Comparison of ENCODE assay signal across 1 cellular context in the genomic region with DNA sequence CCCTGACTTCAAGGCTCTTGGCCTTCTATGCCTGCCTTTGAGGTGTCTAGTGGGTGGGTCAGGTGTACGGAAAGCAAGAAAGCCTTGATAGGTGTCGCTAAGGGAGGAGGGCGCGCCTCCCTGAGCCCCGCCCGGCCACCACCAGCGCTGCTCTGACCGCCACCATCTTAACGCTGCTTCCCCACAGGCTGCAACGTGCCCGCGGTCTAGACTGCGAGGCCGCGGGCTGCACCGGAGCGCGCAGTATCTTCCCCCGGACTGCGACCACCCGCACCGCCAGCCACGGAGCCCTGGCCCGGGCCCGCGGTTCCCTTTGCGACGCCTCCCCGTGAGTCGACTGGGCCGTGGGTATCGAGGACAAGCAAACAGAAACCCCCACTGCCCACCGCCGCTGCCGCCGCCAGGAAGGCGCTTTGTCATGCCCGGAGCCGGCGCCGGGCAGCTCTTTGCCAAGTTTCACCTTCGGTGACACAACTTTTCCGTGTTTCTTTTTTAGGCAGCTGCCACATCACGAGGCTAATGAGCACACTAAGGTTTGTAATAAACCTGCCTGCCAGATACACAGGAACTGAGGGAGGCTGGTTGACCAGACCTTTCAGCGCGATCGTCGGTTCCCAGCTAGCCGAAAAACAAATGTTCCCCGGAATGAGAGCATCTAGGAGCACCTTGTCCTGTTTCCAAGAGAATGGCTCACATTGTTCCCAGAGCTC.
A peak's percentile ranks its signal among the peaks of the same experiment; 100 is the strongest.
TF ChIP-seq lines count a peak whose summit lies in the region.

No MANE protein-coding gene starts in this region.

TF ChIP-seq in HEK293, 187 proteins besides CTCF, POLR2A, EP300 and RAD21 (continued from another document):
- TF ChIP-seq, protein P1, sequence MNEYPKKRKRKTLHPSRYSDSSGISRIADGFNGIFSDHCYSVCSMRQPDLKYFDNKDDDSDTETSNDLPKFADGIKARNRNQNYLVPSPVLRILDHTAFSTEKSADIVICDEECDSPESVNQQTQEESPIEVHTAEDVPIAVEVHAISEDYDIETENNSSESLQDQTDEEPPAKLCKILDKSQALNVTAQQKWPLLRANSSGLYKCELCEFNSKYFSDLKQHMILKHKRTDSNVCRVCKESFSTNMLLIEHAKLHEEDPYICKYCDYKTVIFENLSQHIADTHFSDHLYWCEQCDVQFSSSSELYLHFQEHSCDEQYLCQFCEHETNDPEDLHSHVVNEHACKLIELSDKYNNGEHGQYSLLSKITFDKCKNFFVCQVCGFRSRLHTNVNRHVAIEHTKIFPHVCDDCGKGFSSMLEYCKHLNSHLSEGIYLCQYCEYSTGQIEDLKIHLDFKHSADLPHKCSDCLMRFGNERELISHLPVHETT (tag by site-specific recombination; IDR thresholded peaks at IDR 0.05) = no peak
- no peak for TF ChIP-seq BCL11B (tag by site-specific recombination; IDR thresholded peaks at IDR 0.05; ENCODE audit: low read depth)
- TF ChIP-seq, protein P2, sequence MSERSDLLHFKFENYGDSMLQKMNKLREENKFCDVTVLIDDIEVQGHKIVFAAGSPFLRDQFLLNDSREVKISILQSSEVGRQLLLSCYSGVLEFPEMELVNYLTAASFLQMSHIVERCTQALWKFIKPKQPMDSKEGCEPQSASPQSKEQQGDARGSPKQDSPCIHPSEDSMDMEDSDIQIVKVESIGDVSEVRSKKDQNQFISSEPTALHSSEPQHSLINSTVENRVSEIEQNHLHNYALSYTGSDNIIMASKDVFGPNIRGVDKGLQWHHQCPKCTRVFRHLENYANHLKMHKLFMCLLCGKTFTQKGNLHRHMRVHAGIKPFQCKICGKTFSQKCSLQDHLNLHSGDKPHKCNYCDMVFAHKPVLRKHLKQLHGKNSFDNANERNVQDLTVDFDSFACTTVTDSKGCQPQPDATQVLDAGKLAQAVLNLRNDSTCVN (tag by site-specific recombination; optimal IDR thresholded peaks at IDR 0.05) = peak; percentile 68
- TF ChIP-seq ZNF830 (tag by site-specific recombination; IDR thresholded peaks at IDR 0.05; ENCODE audit: low read depth) = no peak
- no peak for TF ChIP-seq ZNF350 (tag by site-specific recombination; IDR thresholded peaks at IDR 0.05)
- TF ChIP-seq ZNF837 (tag by site-specific recombination; IDR thresholded peaks at IDR 0.05) = no peak
- TF ChIP-seq TCF7L2 (IDR thresholded peaks at IDR 0.05; ENCODE audit: borderline replicate concordance, low read depth, low read length) = no peak
- no peak for TF ChIP-seq ZNF660 (tag by site-specific recombination; IDR thresholded peaks at IDR 0.05)
- TF ChIP-seq ZNF335 (tag by site-specific recombination; conservative IDR thresholded peaks at IDR 0.05) = peak; percentile 25; the same call in 1 of the 2 replicates
- no peak for TF ChIP-seq ZNF24 (tag by site-specific recombination; IDR thresholded peaks at IDR 0.05)
- TF ChIP-seq ZNF354C (tag by site-specific recombination; IDR thresholded peaks at IDR 0.05; ENCODE audit: borderline replicate concordance, low read depth) = no peak
- TF ChIP-seq ZNF37A (tag by site-specific recombination; IDR thresholded peaks at IDR 0.05) = no peak
- no peak for TF ChIP-seq ZBTB48 (tag by site-specific recombination; IDR thresholded peaks at IDR 0.05)
- no peak for TF ChIP-seq ZNF558 (tag by site-specific recombination; IDR thresholded peaks at IDR 0.05)
- TF ChIP-seq YY1 (tag by site-specific recombination; IDR thresholded peaks at IDR 0.05) = peak; percentile 17; the same call in 1 of the 2 replicates
- no peak for TF ChIP-seq YY2 (tag by site-specific recombination; IDR thresholded peaks at IDR 0.05)
- no peak for TF ChIP-seq ZNF791 (tag by site-specific recombination; IDR thresholded peaks at IDR 0.05)
- no peak for TF ChIP-seq ZNF610 (tag by site-specific recombination; IDR thresholded peaks at IDR 0.05; ENCODE audit: borderline replicate concordance)
- peak; percentile 64 for TF ChIP-seq GLIS1 (tag by site-specific recombination; IDR thresholded peaks at IDR 0.05)
- TF ChIP-seq, protein P3, sequence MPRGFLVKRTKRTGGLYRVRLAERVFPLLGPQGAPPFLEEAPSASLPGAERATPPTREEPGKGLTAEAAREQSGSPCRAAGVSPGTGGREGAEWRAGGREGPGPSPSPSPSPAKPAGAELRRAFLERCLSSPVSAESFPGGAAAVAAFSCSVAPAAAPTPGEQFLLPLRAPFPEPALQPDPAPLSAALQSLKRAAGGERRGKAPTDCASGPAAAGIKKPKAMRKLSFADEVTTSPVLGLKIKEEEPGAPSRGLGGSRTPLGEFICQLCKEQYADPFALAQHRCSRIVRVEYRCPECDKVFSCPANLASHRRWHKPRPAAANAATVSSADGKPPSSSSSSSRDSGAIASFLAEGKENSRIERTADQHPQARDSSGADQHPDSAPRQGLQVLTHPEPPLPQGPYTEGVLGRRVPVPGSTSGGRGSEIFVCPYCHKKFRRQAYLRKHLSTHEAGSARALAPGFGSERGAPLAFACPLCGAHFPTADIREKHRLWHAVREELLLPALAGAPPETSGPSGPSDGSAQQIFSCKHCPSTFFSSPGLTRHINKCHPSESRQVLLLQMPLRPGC (tag by site-specific recombination; IDR thresholded peaks at IDR 0.05) = no peak
- 0 out of 2 replicates have a peak, but pooled peaks have one; percentile 15 for TF ChIP-seq GLIS2 (tag by site-specific recombination; IDR thresholded peaks at IDR 0.05)
- no peak for TF ChIP-seq ZXDB (tag by site-specific recombination; IDR thresholded peaks at IDR 0.05)
- TF ChIP-seq EGR2 (tag by site-specific recombination; IDR thresholded peaks at IDR 0.05; ENCODE audit: low read depth) = no peak
- no peak for TF ChIP-seq ZFP41 (tag by site-specific recombination; IDR thresholded peaks at IDR 0.05; ENCODE audit: borderline replicate concordance)
- TF ChIP-seq ZNF19 (tag by site-specific recombination; IDR thresholded peaks at IDR 0.05; ENCODE audit: low read depth) = no peak
- TF ChIP-seq SETDB1 (IDR thresholded peaks at IDR 0.05; ENCODE audit: insufficient read length, low read length) = no peak
- TF ChIP-seq ZNF423 (tag by site-specific recombination; IDR thresholded peaks at IDR 0.05) = no peak
TF ChIP-seq in HEK293: peak in this region for 5.
